In the genomic region with DNA sequence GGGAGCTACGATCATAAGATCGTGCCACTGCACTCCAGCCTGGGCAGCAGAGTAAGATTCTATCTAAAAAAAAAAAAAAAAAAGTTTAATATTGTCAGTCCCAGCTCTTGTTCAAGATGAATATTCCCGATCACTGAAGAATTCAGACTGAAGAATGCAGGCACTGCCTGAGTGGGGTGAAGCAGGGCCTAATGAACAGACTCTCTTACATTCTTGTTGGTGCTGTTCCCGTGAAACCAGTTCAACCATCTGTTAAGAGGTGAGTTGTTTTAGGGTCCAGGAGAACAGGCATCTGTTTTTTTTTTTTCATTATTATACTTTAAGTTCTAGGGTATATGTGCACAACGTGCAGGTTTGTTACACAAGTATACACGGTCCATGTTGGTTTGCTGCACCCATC, we compare ENCODE assay signal across 1 cellular context.
TF ChIP-seq lines count a peak whose summit lies in the region.

No MANE protein-coding gene starts in this region.

TF ChIP-seq in HepG2, 621 proteins besides CTCF, POLR2A, EP300 and RAD21 (continued from another document):
- TF ChIP-seq, protein P1, sequence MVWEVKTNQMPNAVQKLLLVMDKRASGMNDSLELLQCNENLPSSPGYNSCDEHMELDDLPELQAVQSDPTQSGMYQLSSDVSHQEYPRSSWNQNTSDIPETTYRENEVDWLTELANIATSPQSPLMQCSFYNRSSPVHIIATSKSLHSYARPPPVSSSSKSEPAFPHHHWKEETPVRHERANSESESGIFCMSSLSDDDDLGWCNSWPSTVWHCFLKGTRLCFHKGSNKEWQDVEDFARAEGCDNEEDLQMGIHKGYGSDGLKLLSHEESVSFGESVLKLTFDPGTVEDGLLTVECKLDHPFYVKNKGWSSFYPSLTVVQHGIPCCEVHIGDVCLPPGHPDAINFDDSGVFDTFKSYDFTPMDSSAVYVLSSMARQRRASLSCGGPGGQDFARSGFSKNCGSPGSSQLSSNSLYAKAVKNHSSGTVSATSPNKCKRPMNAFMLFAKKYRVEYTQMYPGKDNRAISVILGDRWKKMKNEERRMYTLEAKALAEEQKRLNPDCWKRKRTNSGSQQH (CRISPR knock-in tag; IDR thresholded peaks at IDR 0.05; ENCODE audit: low read depth): no peak
- TF ChIP-seq SP4 (CRISPR knock-in tag; IDR thresholded peaks at IDR 0.05) (no peak), ZNF510 (CRISPR knock-in tag; IDR thresholded peaks at IDR 0.05; ENCODE audit: low read depth) (no peak), SP5 (CRISPR knock-in tag; IDR thresholded peaks at IDR 0.05; ENCODE audit: borderline replicate concordance, low read depth) (no peak), ZEB1 (IDR thresholded peaks at IDR 0.05; ENCODE audit: insufficient replicate concordance, low read depth) (no peak), NRL (CRISPR knock-in tag; IDR thresholded peaks at IDR 0.05; ENCODE audit: borderline replicate concordance) (no peak)
TF ChIP-seq in HepG2: peak in this region for 0.
